Comparison of ENCODE assay signal across 27 cellular contexts in genomic region chr1:114395863-114396262, GRCh38.
"Had no signal": no experiment of that assay in that cellular context is flagged by ENCODE, and none has a peak within 500 bp of the region (broad histone marks: within the 10 kb centered on the region; RNA-seq: fewer than 3 reads in every experiment).

No MANE protein-coding gene starts in this region.

- H3K27me3 ChIP-seq: colonic mucosa, dorsolateral prefrontal cortex, esophagus muscularis mucosa, esophagus squamous epithelium, foreskin keratinocyte, gastrocnemius medialis, gastroesophageal sphincter, heart left ventricle, heart right ventricle had no signal

- H3K4me1 ChIP-seq: colonic mucosa, esophagus muscularis mucosa, esophagus squamous epithelium, foreskin keratinocyte, gastrocnemius medialis, gastroesophageal sphincter, heart left ventricle, heart right ventricle had no signal

- ATAC-seq: effector memory CD8-positive, alpha-beta T cell; esophagus mucosa; foreskin keratinocyte; gastrocnemius medialis; gastroesophageal sphincter; heart left ventricle; heart right ventricle had no signal

- FAIRE-seq: colon, endometrium, endothelial cell of umbilical vein had no signal

- H3K4me3 ChIP-seq: colonic mucosa, coronary artery, dorsolateral prefrontal cortex, esophagus muscularis mucosa, esophagus squamous epithelium, gastrocnemius medialis, gastroesophageal sphincter, heart left ventricle, heart right ventricle had no signal

- H3K36me3 ChIP-seq: colonic mucosa had no signal

- H3K9me3 ChIP-seq: colonic mucosa, esophagus muscularis mucosa, esophagus squamous epithelium, gastrocnemius medialis, gastroesophageal sphincter, heart left ventricle, heart right ventricle had no signal

- H3K27ac ChIP-seq: colonic mucosa, coronary artery, dorsolateral prefrontal cortex, epithelial cell of prostate, esophagus muscularis mucosa, esophagus squamous epithelium, foreskin keratinocyte, gastrocnemius medialis, gastroesophageal sphincter, heart left ventricle, heart right ventricle had no signal

- DNase-seq: colonic mucosa; cortex of kidney; dermis blood vessel endothelial cell; dorsolateral prefrontal cortex; effector CD4-positive, alpha-beta T cell; effector CD8-positive, alpha-beta T cell; effector memory CD4-positive, alpha-beta T cell; effector memory CD8-positive, alpha-beta T cell; endodermal cell; erythroblast; esophagus squamous epithelium; foreskin fibroblast; foreskin keratinocyte; foreskin melanocyte; gastrocnemius medialis; glutamatergic neuron; head of caudate nucleus; heart left ventricle; heart right ventricle had no signal
